Comparison of ENCODE assay signal across 8 cellular contexts in genomic region chr16:30368122-30368791, GRCh38. TPM values are rescaled to one million over a fixed set of nuclear protein-coding genes. Genes with fewer than 3 reads are reported as not detected.
A peak's percentile ranks its signal among the peaks of the same experiment; 100 is the strongest.
DNase-seq lines count a peak whose midpoint lies in the region; ATAC-seq and TF ChIP-seq lines count a peak whose summit lies in the region.

No MANE protein-coding gene starts in this region.

- H4K20me1 ChIP-seq in MM.1S (ENCODE audit: insufficient read depth, low read length), result peaks cover 13% of the 10 kb centered on the region

- H3K9me3 ChIP-seq in MM.1S (replicated peaks; ENCODE audit: insufficient read depth, low read length) (no peaks in the 10 kb centered on the region), mesenchymal stem cell (ENCODE audit: control insufficient read depth, low read length) (no peaks in the 10 kb centered on the region)

- H3K9ac ChIP-seq in MM.1S (ENCODE audit: low read length) (peak overlapping the region; percentile 81; the same call in 1 of the 2 replicates), mesenchymal stem cell (ENCODE audit: low read length) (peak overlapping the region; percentile 89)

- no peaks in the 10 kb centered on the region for H3K27me3 ChIP-seq in MM.1S (replicated peaks; ENCODE audit: insufficient read depth, low read length)
- H3K27me3 ChIP-seq in brain microvascular endothelial cell (replicated peaks), result no peaks in the 10 kb centered on the region
- H3K27me3 ChIP-seq in mesenchymal stem cell (ENCODE audit: control insufficient read depth in 1 of 2, insufficient read depth in 1 of 2, low read length in 2 of 2), result no peaks in the 10 kb centered on the region

- H3K79me2 ChIP-seq in MM.1S (ENCODE audit: low read length), result peaks cover 66% of the 10 kb centered on the region

- H4K8ac ChIP-seq in mesenchymal stem cell (ENCODE audit: low read length), result no peak overlapping the region

- peak overlapping the region; percentile 97 for H3K4me2 ChIP-seq in MM.1S (ENCODE audit: low read depth, low read length)
- H3K4me2 ChIP-seq in mesenchymal stem cell (ENCODE audit: low read length, poor library complexity, severe bottlenecking), result peak overlapping the region; percentile 93

- H3K79me1 ChIP-seq in mesenchymal stem cell (replicated peaks; ENCODE audit: low read length, poor library complexity, severe bottlenecking), result peaks cover 2% of the 10 kb centered on the region

- in situ Hi-C loops in brain microvascular endothelial cell (cut with HindIII; ENCODE audit: low pct_ligation_motif_present, low sequenced_read_pairs), result no loop called here

- WGBS in mesenchymal stem cell, result 33% methylated on average over 5 of the region's 8 CpGs

- H3K9me2 ChIP-seq in MM.1S (replicated peaks; ENCODE audit: insufficient read depth, low read length), result no peaks in the 10 kb centered on the region

- ATAC-seq in GM18519 (IDR thresholded peaks at IDR 0.05; ENCODE audit: low FRiP score, unreplicated experiment) (no peak), HG02759 (IDR thresholded peaks at IDR 0.05; ENCODE audit: unreplicated experiment) (no peak)

- H3K4me1 ChIP-seq in MM.1S (ENCODE audit: low read length) (peaks cover 18% of the 10 kb centered on the region), mesenchymal stem cell (ENCODE audit: control insufficient read depth, insufficient read depth, low read depth, low read length) (peaks cover 25% of the 10 kb centered on the region)

- H4K91ac ChIP-seq in mesenchymal stem cell (ENCODE audit: low read length), result no peak overlapping the region

- no peak overlapping the region for H2BK120ac ChIP-seq in mesenchymal stem cell (ENCODE audit: low read depth, low read length)

- H2BK5ac ChIP-seq in mesenchymal stem cell (ENCODE audit: low read depth, low read length, poor library complexity, severe bottlenecking), result peak overlapping the region; percentile 21

- H2BK12ac ChIP-seq in mesenchymal stem cell (ENCODE audit: low read length in 2 of 2), result peak overlapping the region in 1 of 2 experiments; percentile 19

- H3K36me3 ChIP-seq in MM.1S (replicated peaks; ENCODE audit: insufficient read depth, low read length), result no peaks in the 10 kb centered on the region
- peaks cover 20% of the 10 kb centered on the region for H3K36me3 ChIP-seq in brain microvascular endothelial cell (replicated peaks)
- peaks cover 20 to 32% of the 10 kb centered on the region in 2 experiments for H3K36me3 ChIP-seq in mesenchymal stem cell (ENCODE audit: control insufficient read depth in 1 of 2, insufficient read depth in 2 of 2, low read depth in 1 of 2, low read length in 2 of 2)

- H3F3A ChIP-seq in MM.1S (ENCODE audit: insufficient read depth, low read length), result peaks cover 14% of the 10 kb centered on the region

- H3K18ac ChIP-seq in mesenchymal stem cell (ENCODE audit: low read depth in 1 of 2, low read length in 2 of 2), result no peak overlapping the region

- H2AFZ ChIP-seq in MM.1S (ENCODE audit: low read length), result no peak overlapping the region
- no peak overlapping the region for H2AFZ ChIP-seq in mesenchymal stem cell (ENCODE audit: low read depth, low read length)

- H3K4me3 ChIP-seq in MM.1S (ENCODE audit: low read length), result peak overlapping the region; percentile 96
- peak overlapping the region; percentile 77 for H3K4me3 ChIP-seq in brain microvascular endothelial cell (ENCODE audit: low read depth, low read length)
- peak overlapping the region; percentile 71 to 98 for H3K4me3 ChIP-seq in mesenchymal stem cell (ENCODE audit: insufficient read depth in 1 of 2, low read depth in 1 of 2, low read length in 2 of 2)

- H3K27ac ChIP-seq in MM.1S (ENCODE audit: low read length), result no peak overlapping the region
- H3K27ac ChIP-seq in brain microvascular endothelial cell, result peak overlapping the region; percentile 39
- peak overlapping the region; percentile 79 for H3K27ac ChIP-seq in mesenchymal stem cell (ENCODE audit: low read length, poor library complexity, severe bottlenecking)

- DNase-seq in EH (ENCODE audit: low read depth) (peak; percentile 69), MM.1S (no peak), brain microvascular endothelial cell (peak; percentile 52), mesenchymal stem cell (peak; percentile 72), SK-N-DZ (ENCODE audit: low spot score) (no peak)
- no peak for DNase-seq in stimulated activated CD4-positive, alpha-beta T cell treated with anti-CD3 and anti-CD28 coated beads, Interleukin-1b, Interleukin-23, amount 100 ng/mL, for 48 hours

- peak overlapping the region in 1 of 2 experiments; percentile 78 for H3K14ac ChIP-seq in mesenchymal stem cell (ENCODE audit: low read length in 2 of 2)

- H3K23ac ChIP-seq in mesenchymal stem cell (ENCODE audit: low read length in 2 of 2), result peak overlapping the region in 1 of 2 experiments; percentile 79

- H2AK5ac ChIP-seq in mesenchymal stem cell (ENCODE audit: low read length, severe bottlenecking), result peak overlapping the region; percentile 62

- TF ChIP-seq CTCF in MM.1S (IDR thresholded peaks at IDR 0.05; ENCODE audit: low read length), result no peak
- no peak for TF ChIP-seq CTCF in brain microvascular endothelial cell (IDR thresholded peaks at IDR 0.05; ENCODE audit: low read depth, low read length, missing control alignments)

- H2BK15ac ChIP-seq in mesenchymal stem cell (ENCODE audit: low read depth, poor library complexity, severe bottlenecking), result no peak overlapping the region

- H3K4ac ChIP-seq in mesenchymal stem cell (ENCODE audit: low read depth in 1 of 2, low read length in 2 of 2), result peak overlapping the region in 1 of 2 experiments; percentile 45

RNA-seq across cellular contexts. Expression of gene TBC1D10B, which starts 2.0 kb away (rescaled TPM):
- 23.4 TPM for polyA plus RNA-seq in mesenchymal stem cell (2013, experiment 1 of 2)
- 21.8 TPM for polyA plus RNA-seq in mesenchymal stem cell (2013, experiment 2 of 2)
- 32.4 and 36.4 TPM in 2 replicates for polyA plus RNA-seq in SK-N-DZ (2014; cell fraction: cytosol; rRNA removed)
- 22.7 and 35.0 TPM in 2 replicates for polyA plus RNA-seq in SK-N-DZ (2014; cell fraction: nucleus; rRNA removed)

RNA-seq across cellular contexts. Expression of gene MYL11, which starts 6.3 kb away (rescaled TPM):
- 1.7 TPM for polyA plus RNA-seq in mesenchymal stem cell (2013, experiment 1 of 2)
- polyA plus RNA-seq in mesenchymal stem cell (2013, experiment 2 of 2), result 3.1 TPM
- not detected in 2 replicates for polyA plus RNA-seq in SK-N-DZ (2014; cell fraction: cytosol; rRNA removed)
- 1.5 TPM in 1 of 2 replicates, not detected in the other for polyA plus RNA-seq in SK-N-DZ (2014; cell fraction: nucleus; rRNA removed)

RNA-seq across cellular contexts. Expression of gene CD2BP2, which starts 13.1 kb away (rescaled TPM):
- 41.7 TPM for polyA plus RNA-seq in mesenchymal stem cell (2013, experiment 1 of 2)
- polyA plus RNA-seq in mesenchymal stem cell (2013, experiment 2 of 2), result 43.6 TPM
- 91.0 and 98.3 TPM in 2 replicates for polyA plus RNA-seq in SK-N-DZ (2014; cell fraction: cytosol; rRNA removed)
- 139 and 142 TPM in 2 replicates for polyA plus RNA-seq in SK-N-DZ (2014; cell fraction: nucleus; rRNA removed)

RNA-seq across cellular contexts. Expression of gene SEPTIN1, which starts 14.1 kb away (rescaled TPM):
- 1.3 TPM for polyA plus RNA-seq in mesenchymal stem cell (2013, experiment 1 of 2)
- 1.3 TPM for polyA plus RNA-seq in mesenchymal stem cell (2013, experiment 2 of 2)
- 2.5 TPM in 1 of 2 replicates, not detected in the other for polyA plus RNA-seq in SK-N-DZ (2014; cell fraction: cytosol; rRNA removed)
- polyA plus RNA-seq in SK-N-DZ (2014; cell fraction: nucleus; rRNA removed), result 0.23 and 0.26 TPM in 2 replicates

RNA-seq across cellular contexts. Expression of gene ZNF48, which starts 27.0 kb away (rescaled TPM):
- 6.3 TPM for polyA plus RNA-seq in mesenchymal stem cell (2013, experiment 1 of 2)
- polyA plus RNA-seq in mesenchymal stem cell (2013, experiment 2 of 2), result 5.5 TPM
- polyA plus RNA-seq in SK-N-DZ (2014; cell fraction: cytosol; rRNA removed), result 35.7 and 36.2 TPM in 2 replicates
- polyA plus RNA-seq in SK-N-DZ (2014; cell fraction: nucleus; rRNA removed), result 28.7 and 38.1 TPM in 2 replicates

Comparison
In these comparisons a context has a peak if more than half of its experiments do, and no peak if none do; other contexts are left out.
1. DNase-seq: peak in EH (single experiment), brain microvascular endothelial cell (single experiment) and mesenchymal stem cell (single experiment); none in MM.1S (single experiment), stimulated activated CD4-positive, alpha-beta T cell treated with anti-CD3 and anti-CD28 coated beads, Interleukin-1b, Interleukin-23, amount 100 ng/mL, for 48 hours (single experiment) and SK-N-DZ (single experiment).
2. Peak in every context shown above with its lines, with median percentiles within 50 percentile points of each other: H3K4me3 ChIP-seq.